Comparison of ENCODE assay signal across 14 cellular contexts in the genomic region with DNA sequence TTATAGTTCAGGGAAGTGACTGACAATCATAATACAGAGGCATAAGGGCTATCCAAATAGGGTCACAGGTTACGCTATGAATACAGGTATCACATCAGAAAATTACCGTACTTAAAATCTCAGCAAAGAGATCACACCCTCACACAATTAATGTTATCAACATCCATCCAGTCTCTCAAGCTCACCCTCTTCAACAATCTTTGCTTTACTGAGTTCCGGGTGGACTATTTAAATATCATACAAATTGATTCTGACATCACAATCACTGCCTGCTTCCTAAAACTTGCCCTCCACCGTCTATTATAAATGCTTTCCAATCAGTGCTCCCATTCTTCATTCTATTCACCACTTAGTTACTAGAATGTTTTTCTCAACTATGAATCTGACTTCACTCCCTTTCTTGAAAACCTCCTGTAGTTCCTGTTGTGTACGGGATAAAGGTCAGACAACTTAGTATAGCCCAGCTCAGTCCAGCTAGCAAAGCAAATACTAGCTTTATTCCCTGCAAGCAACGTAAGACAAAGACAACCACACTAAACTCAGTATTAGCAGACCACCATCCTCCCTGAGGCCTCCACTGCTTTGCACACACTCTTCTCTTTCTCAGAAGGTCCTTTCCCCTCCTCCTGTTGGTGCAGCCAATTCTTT.
"Had no signal": no experiment of that assay in that cellular context is flagged by ENCODE, and none has a peak within 500 bp of the region (broad histone marks: within the 10 kb centered on the region; RNA-seq: fewer than 3 reads in every experiment).

No MANE protein-coding gene starts in this region.

- H3K27ac ChIP-seq: lower lobe of right lung, stomach had no signal

- H3K27me3 Mint-ChIP-seq: activated CD8-positive, alpha-beta memory T cell treated with anti-CD3 and anti-CD28 coated beads, Interleukin-2, amount 10 ng/mL, durations not matched to agents 7 days and 5 days; activated T-cell treated with anti-CD3 and anti-CD28 coated beads, Interleukin-2, amount 50 U/mL, for 24 hours; naive thymus-derived CD4-positive, alpha-beta T cell had no signal

- H3K9me3 ChIP-seq: lower lobe of right lung, stomach had no signal

- DNase-seq: activated CD4-positive, alpha-beta T cell treated with anti-CD3 and anti-CD28 coated beads, Interleukin-2, amount 50 U/mL, for 48 hours; activated CD4-positive, CD25-positive, alpha-beta regulatory T cell treated with anti-CD3 and anti-CD28 coated beads, Interleukin-2, amount 50 U/mL, for 72 hours; activated CD8-positive, alpha-beta memory T cell treated with anti-CD3 and anti-CD28 coated beads, Interleukin-2, amount 10 ng/mL, durations not matched to agents 7 days and 5 days; activated effector memory CD4-positive, alpha-beta T cell treated with anti-CD3 and anti-CD28 coated beads, Interleukin-2, amount 50 U/mL, for 16 hours; activated T-cell treated with anti-CD3 and anti-CD28 coated beads, Interleukin-2, amount 50 U/mL, for 24 hours; amniotic stem cell; immature natural killer cell; lower lobe of right lung; naive thymus-derived CD4-positive, alpha-beta T cell; stimulated activated CD4-positive, alpha-beta T cell treated with anti-CD3 and anti-CD28 coated beads, Interleukin-15, amount 100 ng/mL, for 24 hours; stimulated activated CD4-positive, alpha-beta T cell treated with anti-CD3 and anti-CD28 coated beads, Interleukin-4, amount 100 ng/mL, for 4 hours; stomach had no signal

- H3K36me3 Mint-ChIP-seq: activated naive CD4-positive, alpha-beta T cell treated with anti-CD3 and anti-CD28 coated beads, Interleukin-2, amount 50 U/mL, for 72 hours had no signal

- ATAC-seq: activated CD8-positive, alpha-beta memory T cell treated with anti-CD3 and anti-CD28 coated beads, Interleukin-2, amount 10 ng/mL, durations not matched to agents 7 days and 5 days; activated naive CD4-positive, alpha-beta T cell treated with anti-CD3 and anti-CD28 coated beads, Interleukin-2, amount 50 U/mL, for 72 hours; lower lobe of right lung; naive thymus-derived CD4-positive, alpha-beta T cell had no signal

- H3K4me1 ChIP-seq: lower lobe of right lung had no signal

- H3K4me3 ChIP-seq: lower lobe of right lung, stomach had no signal

- H3K27me3 ChIP-seq: stomach had no signal

- H3K9me3 Mint-ChIP-seq: activated naive CD4-positive, alpha-beta T cell treated with anti-CD3 and anti-CD28 coated beads, Interleukin-2, amount 50 U/mL, for 72 hours; activated T-cell treated with anti-CD3 and anti-CD28 coated beads, Interleukin-2, amount 50 U/mL, for 24 hours; immature natural killer cell had no signal

- H3K27ac Mint-ChIP-seq: activated CD8-positive, alpha-beta memory T cell treated with anti-CD3 and anti-CD28 coated beads, Interleukin-2, amount 10 ng/mL, durations not matched to agents 7 days and 5 days; activated naive CD4-positive, alpha-beta T cell treated with anti-CD3 and anti-CD28 coated beads, Interleukin-2, amount 50 U/mL, for 72 hours; activated T-cell treated with anti-CD3 and anti-CD28 coated beads, Interleukin-2, amount 50 U/mL, for 24 hours; immature natural killer cell; T-helper 2 cell treated with Interferon-gamma antibody and Interleukin-4, amounts not matched to agents 5 μg/mL and 100 μg/mL, for 36 hours had no signal

- H3K36me3 ChIP-seq: lower lobe of right lung, stomach had no signal

- H3K4me3 Mint-ChIP-seq: activated CD8-positive, alpha-beta memory T cell treated with anti-CD3 and anti-CD28 coated beads, Interleukin-2, amount 10 ng/mL, durations not matched to agents 7 days and 5 days; activated T-cell treated with anti-CD3 and anti-CD28 coated beads, Interleukin-2, amount 50 U/mL, for 24 hours; immature natural killer cell; naive thymus-derived CD4-positive, alpha-beta T cell; T-helper 2 cell treated with Interferon-gamma antibody and Interleukin-4, amounts not matched to agents 5 μg/mL and 100 μg/mL, for 36 hours had no signal
